In the genomic region with DNA sequence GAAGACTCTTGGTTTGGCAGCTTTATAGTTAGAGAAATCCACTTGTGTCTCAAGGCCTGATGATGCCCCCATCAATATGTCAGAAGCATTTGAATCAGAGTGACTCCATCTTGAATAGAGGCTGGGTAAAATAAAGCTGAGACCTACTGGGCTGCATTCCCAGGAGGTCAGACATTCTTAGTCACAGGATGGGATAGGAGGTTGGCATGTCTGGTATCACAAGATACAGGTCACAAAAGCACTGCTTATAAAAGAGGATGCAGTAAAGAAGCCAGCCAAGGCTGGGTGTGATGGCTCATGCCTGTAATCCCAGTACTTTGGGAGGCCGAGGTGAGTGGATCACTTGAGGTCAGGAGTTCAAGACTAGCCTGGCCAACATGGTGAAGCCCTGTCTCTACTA, we compare ENCODE assay signal across 2 cellular contexts. TPM values are rescaled to one million over a fixed set of nuclear protein-coding genes. Genes with fewer than 3 reads are reported as not detected.
"Had no signal": no experiment of that assay in that cellular context is flagged by ENCODE, and none has a peak within 500 bp of the region (broad histone marks: within the 10 kb centered on the region; RNA-seq: fewer than 3 reads in every experiment).

No MANE protein-coding gene starts in this region.

RNA-seq across cellular contexts. Expression of gene IGSF22, which starts 44.0 kb away (rescaled TPM):
- total RNA-seq: frontal cortex, sigmoid colon had no signal
